In genomic region chr4:158948071-158948470, GRCh38 we compare ENCODE assay signal across 9 cellular contexts.
"Had no signal": no experiment of that assay in that cellular context is flagged by ENCODE, and none has a peak within 500 bp of the region (broad histone marks: within the 10 kb centered on the region; RNA-seq: fewer than 3 reads in every experiment).

No MANE protein-coding gene starts in this region.

- FAIRE-seq: H54, HepG2 had no signal

- H3K9ac ChIP-seq: KMS-11 had no signal

- DNase-seq: GOT3, H9, HCEC 1CT, KBM-7 had no signal

- H3K4me3 Mint-ChIP-seq: H9, IgD-negative memory B cell had no signal

- H3K27ac ChIP-seq: HL-60, KMS-11 had no signal

- H3K36me3 Mint-ChIP-seq: IgD-negative memory B cell had no signal

- H3K27ac Mint-ChIP-seq: H9, IgD-negative memory B cell had no signal

- ATAC-seq: HepG2 had no signal
